In genomic region chrX:104165894-104166734, GRCh38 we compare ENCODE assay signal across 8 cellular contexts. TPM values are rescaled to one million over a fixed set of nuclear protein-coding genes. Genes with fewer than 3 reads are reported as not detected.
A peak's percentile ranks its signal among the peaks of the same experiment; 100 is the strongest.
DNase-seq lines count a peak whose midpoint lies in the region; ATAC-seq, FAIRE-seq and TF ChIP-seq lines count a peak whose summit lies in the region.

TSS of gene FAM199X (plus strand) at chrX:104166453. CDS start at chrX:104166786, 333 bp downstream.

- no peaks in the 10 kb centered on the region for H3K36me3 Mint-ChIP-seq in immature natural killer cell

- H3K4me3 ChIP-seq in AG09309 (ENCODE audit: control insufficient read depth, low read depth, low read length) (peak within 1 kb of the TSS; percentile 94), WERI-Rb-1 (ENCODE audit: low read depth, low read length) (peak within 1 kb of the TSS; percentile 79), bronchial epithelial cell (ENCODE audit: low read depth, low read length) (peak within 1 kb of the TSS; percentile 76)

- DNase-seq in AG09309 (ENCODE audit: low read depth) (peak; percentile 51), NCI-H2196 treated with DMSO at 0.1 percent for 48 hours (lab: John Stamatoyannopoulos, UW; ENCODE audit: unreplicated experiment) (peak; percentile 75), WERI-Rb-1 (peak; percentile 87), bronchial epithelial cell (ENCODE audit: low read depth) (peak; percentile 65), immature natural killer cell (peak; percentile 85 to 89 (median 88)), smooth muscle cell of the brain vasculature (ENCODE audit: low read depth, low spot score) (peak; percentile 41)

- no peaks in the 10 kb centered on the region for H3K9me3 Mint-ChIP-seq in immature natural killer cell

- H3K27me3 ChIP-seq in WERI-Rb-1 (ENCODE audit: insufficient read depth, low read depth, severe bottlenecking) (peaks cover 4% of the 10 kb centered on the region), bronchial epithelial cell (ENCODE audit: control insufficient read depth, insufficient read depth, low read length) (no peaks in the 10 kb centered on the region)

- no peaks in the 10 kb centered on the region for H3K9me3 ChIP-seq in WERI-Rb-1 (ENCODE audit: severe bottlenecking)

- peak within 1 kb of the TSS; percentile 71 to 88 (median 84) for H3K4me3 Mint-ChIP-seq in immature natural killer cell

- peak within 1 kb of the TSS; percentile 83 for H3K27ac ChIP-seq in WERI-Rb-1

- TF ChIP-seq CTCF in AG09309 (IDR thresholded peaks at IDR 0.05; ENCODE audit: control insufficient read depth, insufficient read depth, low read depth, low read length, missing control alignments) (peak; percentile 51), WERI-Rb-1 (IDR thresholded peaks at IDR 0.05; ENCODE audit: low read depth, low read length) (peak; percentile 50), bronchial epithelial cell (IDR thresholded peaks at IDR 0.05; ENCODE audit: insufficient read depth, low read length, severe bottlenecking) (peak; percentile 63)

- ATAC-seq in GM18907 (IDR thresholded peaks at IDR 0.05; ENCODE audit: unreplicated experiment) = peak; percentile 96
- peak; percentile 94 for ATAC-seq in HG03139 (IDR thresholded peaks at IDR 0.05; ENCODE audit: unreplicated experiment)

- no peak for FAIRE-seq in bronchial epithelial cell (lab: Jason Lieb, UNC)

- peak within 1 kb of the TSS; percentile 88 to 95 (median 90) for H3K27ac Mint-ChIP-seq in immature natural killer cell

- H3K36me3 ChIP-seq in WERI-Rb-1 (no peaks in the 10 kb centered on the region), bronchial epithelial cell (ENCODE audit: control insufficient read depth, insufficient read depth, low read length) (no peaks in the 10 kb centered on the region)

- peaks cover 37 to 43% of the 10 kb centered on the region in 2 donors for H3K4me1 Mint-ChIP-seq in immature natural killer cell

- peaks cover 0 to 9% (median 2%) of the 10 kb centered on the region in 3 donors for H3K27me3 Mint-ChIP-seq in immature natural killer cell (ENCODE audit: low read depth in 3 of 3)

RNA-seq across cellular contexts. Expression of gene FAM199X, which starts in this region (rescaled TPM):
- 30.1 and 31.9 TPM in 2 replicates for total RNA-seq in bronchial epithelial cell
- polyA plus RNA-seq in immature natural killer cell = 10 to 100 TPM; 13.1 to 24.7 (median 13.6) TPM

Comparison
In these comparisons a context has a peak if more than half of its experiments do, and no peak if none do; other contexts are left out.
1. Peak in every context shown above with its lines: DNase-seq, ATAC-seq, H3K4me3 ChIP-seq and H3K27ac ChIP-seq.